8 cellular contexts compared by ENCODE assay signal in genomic region chr19:18940791-18941627, GRCh38. TPM values are rescaled to one million over a fixed set of nuclear protein-coding genes. Genes with fewer than 3 reads are reported as not detected.
DNase-seq lines count a peak whose midpoint lies in the region; ATAC-seq and TF ChIP-seq lines count a peak whose summit lies in the region.

Gene HOMER3, minus strand, starts transcription at chr19:18941217. Its CDS starts 2,235 bp downstream, at chr19:18938982.

- POLR2A ChIA-PET in AG04449 (lab: Yijun Ruan, JAX) = no interaction called here

- no peaks in the 10 kb centered on the region for H3K36me3 ChIP-seq in mucosa of descending colon (ENCODE audit: low read depth)

- DNase-seq in AG04449 (ENCODE audit: low read depth, low spot score) = no peak
- peak; percentile 79 for DNase-seq in GM19238 (ENCODE audit: insufficient read length, low spot score)
- peak; percentile 78 for DNase-seq in NOMO-1 (lab: John Stamatoyannopoulos, UW; ENCODE audit: unreplicated experiment in 2 of 2)
- peak; percentile 76 for DNase-seq in activated T-cell treated with anti-CD3 and anti-CD28 coated beads for 48 hours (ENCODE audit: low read depth)
- DNase-seq in epithelial cell of prostate (ENCODE audit: low read depth, low spot score) = no peak
- DNase-seq in mucosa of descending colon = peak; percentile 77 to 89 (median 89)
- DNase-seq in stimulated activated CD8-positive, alpha-beta memory T cell treated with anti-CD3 and anti-CD28 coated beads, Interleukin-2, amount 100 ng/mL, for 48 hours (ENCODE audit: low read depth in 2 of 2) = peak; percentile 68 to 71

- H3K4me1 ChIP-seq in mucosa of descending colon (ENCODE audit: low read depth) = peaks cover 3% of the 10 kb centered on the region

- peak within 1 kb of the TSS; percentile 83 for H3K27ac ChIP-seq in epithelial cell of prostate

- CTCF ChIA-PET in AG04449 (lab: Yijun Ruan, JAX) = interaction anchor here (0.8 to 5.0 kb wide), 8 partner anchors 9 to 54 kb away, joined by 3 to 27 read pairs (median 5); partner anchors contain the start of genes COPE and DDX49

- ATAC-seq in mucosa of descending colon (peak; percentile 94), HG02870 (IDR thresholded peaks at IDR 0.05; ENCODE audit: unreplicated experiment) (no peak)

- peak within 1 kb of the TSS; percentile 83 for H3K4me3 ChIP-seq in AG04449 (ENCODE audit: low read depth, low read length)
- peak within 1 kb of the TSS; percentile 14 for H3K4me3 ChIP-seq in mucosa of descending colon

- no peaks in the 10 kb centered on the region for H3K9me3 ChIP-seq in mucosa of descending colon

- intact Hi-C loops in mucosa of descending colon (cut with DNase I, micrococcal nuclease) = no loop called here

- peak; percentile 60 for TF ChIP-seq CTCF in AG04449 (IDR thresholded peaks at IDR 0.05; ENCODE audit: insufficient read depth, low read length, missing control alignments)
- TF ChIP-seq CTCF in mucosa of descending colon (IDR thresholded peaks at IDR 0.05) = peak; percentile 12

RNA-seq across cellular contexts. Expression of gene HOMER3, which starts in this region (rescaled TPM):
- total RNA-seq in mucosa of descending colon = 10 to 100 TPM in 1 of 3 donors, 1 to 10 TPM in 2; 2.2 to 18.0 (median 6.5) TPM

Comparison
In these comparisons a context has a peak if more than half of its experiments do, and no peak if none do; other contexts are left out.
1. DNase-seq: peak in GM19238 (single experiment), NOMO-1 (2 of 2), activated T-cell treated with anti-CD3 and anti-CD28 coated beads for 48 hours (single experiment), mucosa of descending colon (3 of 3) and stimulated activated CD8-positive, alpha-beta memory T cell treated with anti-CD3 and anti-CD28 coated beads, Interleukin-2, amount 100 ng/mL, for 48 hours (2 of 2); none in AG04449 (single experiment) and epithelial cell of prostate (single experiment).